11 cellular contexts compared by ENCODE assay signal in genomic region chr15:52378746-52379394, GRCh38.
DNase-seq lines count a peak whose midpoint lies in the region; ATAC-seq and TF ChIP-seq lines count a peak whose summit lies in the region.
"Had no signal": no experiment of that assay in that cellular context is flagged by ENCODE, and none has a peak within 500 bp of the region (broad histone marks: within the 10 kb centered on the region; RNA-seq: fewer than 3 reads in every experiment).

No MANE protein-coding gene starts in this region.

- H3K9me3 Mint-ChIP-seq in IgD-negative memory B cell = no peaks in the 10 kb centered on the region

- peak overlapping the region; percentile 40 to 93 (median 48) for H3K27ac Mint-ChIP-seq in IgD-negative memory B cell

- peaks cover 17 to 34% (median 29%) of the 10 kb centered on the region in 3 donors for H3K4me1 Mint-ChIP-seq in IgD-negative memory B cell

- ATAC-seq in GM19025 (IDR thresholded peaks at IDR 0.05; ENCODE audit: low read depth, unreplicated experiment) (peak; percentile 41), HG02763 (IDR thresholded peaks at IDR 0.05; ENCODE audit: unreplicated experiment) (peak; percentile 49)
- ATAC-seq: right lobe of liver had no signal

- peak overlapping the region in 1 of 4 donors; percentile 19 for H3K27ac ChIP-seq in sigmoid colon
- H3K27ac ChIP-seq: right lobe of liver had no signal

- peaks cover 13 to 86% (median 35%) of the 10 kb centered on the region in 4 donors for H3K36me3 ChIP-seq in sigmoid colon

- 84 to 91% methylated on average over 6 of the region's 6 CpGs for WGBS in sigmoid colon, 2 donors

- H3K27me3 ChIP-seq in sigmoid colon = no peaks in the 10 kb centered on the region
- H3K27me3 ChIP-seq: right lobe of liver had no signal

- H3K27me3 Mint-ChIP-seq in IgD-negative memory B cell = no peaks in the 10 kb centered on the region

- TF ChIP-seq CTCF in GM13976 (IDR thresholded peaks at IDR 0.05; ENCODE audit: borderline replicate concordance, control extremely low read depth, extremely low read depth, insufficient read depth, missing control alignments) (no peak), sigmoid colon (IDR thresholded peaks at IDR 0.05) (no peak)

- H3K4me1 ChIP-seq in sigmoid colon = no peaks in the 10 kb centered on the region
- H3K4me1 ChIP-seq: right lobe of liver had no signal

- peaks cover 10% of the 10 kb centered on the region for H3K36me3 Mint-ChIP-seq in IgD-negative memory B cell

- H3K4me3 ChIP-seq in sigmoid colon = no peak overlapping the region
- H3K4me3 ChIP-seq: right lobe of liver had no signal

- TF ChIP-seq POLR2A in sigmoid colon (IDR thresholded peaks at IDR 0.05) = no peak

- no peaks in the 10 kb centered on the region for H3K9me3 ChIP-seq in sigmoid colon
- H3K9me3 ChIP-seq: right lobe of liver had no signal

- H3K4me3 Mint-ChIP-seq in IgD-negative memory B cell = peak overlapping the region in 3 of 4 donors; percentile 1 to 79 (median 75)

- no peak for TF ChIP-seq EP300 in sigmoid colon (IDR thresholded peaks at IDR 0.05)

- intact Hi-C loops in sigmoid colon (cut with DNase I) = no loop called here

- in situ Hi-C loops in GM13976 (cut with MboI; ENCODE audit: low sequenced_read_pairs, unreplicated experiment) = no loop called here

- DNase-seq in GM13976 (ENCODE audit: low spot score) = peak; percentile 65
- no peak for DNase-seq in RKO (ENCODE audit: low spot score)
- no peak for DNase-seq in sigmoid colon
- no peak for DNase-seq in DMS53 (lab: John Stamatoyannopoulos, UW)
- no peak for DNase-seq in SHP77 treated with DMSO at 0.1 percent for 48 hours (lab: John Stamatoyannopoulos, UW)
- DNase-seq: Karpas-422, NCI-H524, right lobe of liver had no signal
